Comparison of ENCODE assay signal across 17 cellular contexts in the genomic region with DNA sequence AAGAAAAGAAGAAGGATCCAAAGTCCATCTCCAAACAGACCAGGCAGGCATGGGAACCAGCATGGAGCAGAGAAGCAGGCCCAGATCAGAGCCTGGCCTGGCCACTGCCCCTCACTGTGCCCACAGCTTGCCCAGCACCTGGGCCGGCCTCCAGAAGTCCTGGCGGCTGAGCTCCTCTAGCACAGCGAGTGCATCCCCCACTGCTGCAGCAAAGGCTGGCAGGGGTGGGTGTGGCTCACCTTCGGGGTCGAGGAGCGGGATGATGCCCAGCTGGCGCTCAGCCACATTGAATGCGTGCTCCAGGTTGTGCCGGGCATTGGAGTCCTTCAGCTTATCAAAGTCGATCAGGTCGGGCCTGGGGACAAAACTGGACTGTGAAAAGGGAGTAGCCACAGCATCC.
"Had no signal": no experiment of that assay in that cellular context is flagged by ENCODE, and none has a peak within 500 bp of the region (broad histone marks: within the 10 kb centered on the region; RNA-seq: fewer than 3 reads in every experiment).

No MANE protein-coding gene starts in this region.

- H3K4me3 ChIP-seq: heart right ventricle, left lung, lower lobe of right lung, right atrium auricular region, sigmoid colon, skin epidermis, suprapubic skin, thyroid gland, uterus had no signal

- FAIRE-seq: endometrium, frontal cortex, islet of Langerhans had no signal

- H3K9me3 ChIP-seq: heart right ventricle, left lung, lower lobe of right lung, neutrophil, right atrium auricular region, sigmoid colon, suprapubic skin, thyroid gland, uterus had no signal

- H3K27me3 ChIP-seq: heart right ventricle, left lung, right atrium auricular region, sigmoid colon, thyroid gland, uterus had no signal

- DNase-seq: effector memory CD4-positive, alpha-beta T cell; heart right ventricle; left lung; lower lobe of right lung; naive B cell; sigmoid colon; stimulated activated CD4-positive, alpha-beta T cell treated with anti-CD3 and anti-CD28 coated beads, Interleukin-12 subunit alpha, Interleukin-12 subunit beta, amount 100 ng/mL, for 4 hours; stimulated activated naive CD4-positive, alpha-beta T cell treated with Interleukin-2 at 50 U/mL for 16 hours; thyroid gland; uterus had no signal

- ATAC-seq: lower lobe of right lung had no signal

- H3K27ac ChIP-seq: heart right ventricle, left lung, lower lobe of right lung, neutrophil, right atrium auricular region, sigmoid colon, skin epidermis, suprapubic skin, thyroid gland, uterus had no signal

- H3K36me3 ChIP-seq: left lung, lower lobe of right lung, neutrophil, sigmoid colon, suprapubic skin, thyroid gland, uterus had no signal

- H3K4me1 ChIP-seq: left lung, suprapubic skin, thyroid gland, uterus had no signal
